Comparison of ENCODE assay signal across 1 cellular context in the genomic region with DNA sequence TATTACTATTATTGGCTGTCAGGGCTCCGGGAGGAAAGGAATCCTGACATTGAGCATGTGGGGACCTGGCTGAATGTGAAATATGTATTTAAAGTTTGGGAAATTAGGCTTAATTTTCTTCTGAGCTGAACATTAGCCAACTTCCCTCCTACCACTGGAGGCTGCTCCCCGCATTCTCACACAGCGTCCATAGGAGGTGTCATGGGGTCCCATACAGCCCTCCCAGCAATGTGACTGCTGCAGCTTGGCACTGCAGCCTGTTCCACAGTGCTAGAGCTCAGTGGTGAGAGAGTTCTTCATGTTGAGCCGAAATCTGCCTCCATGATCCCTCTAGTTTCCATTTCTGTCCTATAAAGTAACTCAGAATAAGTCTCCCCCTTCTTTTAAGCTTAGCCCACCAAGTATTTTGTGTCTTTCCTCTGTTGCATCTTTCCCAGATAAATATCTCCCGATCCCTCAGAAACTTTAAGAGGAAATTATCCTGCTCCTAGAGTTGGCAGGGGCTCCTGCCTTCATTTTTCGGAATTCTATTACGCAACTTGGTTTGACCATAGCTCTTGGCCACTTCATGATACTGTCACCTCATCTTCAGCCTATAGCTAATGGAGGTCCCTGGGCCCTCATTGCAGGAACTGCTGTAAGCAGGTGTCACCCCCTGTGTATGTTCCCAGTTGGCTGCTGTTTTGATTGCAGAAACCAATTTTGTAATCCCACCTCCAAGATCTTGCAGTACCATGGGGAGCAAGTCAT.
TF ChIP-seq lines count a peak whose summit lies in the region.

No MANE protein-coding gene starts in this region.

TF ChIP-seq in GM23338, 12 proteins besides CTCF, POLR2A, EP300 and RAD21 (continued from another document):
- TF ChIP-seq, protein P1, sequence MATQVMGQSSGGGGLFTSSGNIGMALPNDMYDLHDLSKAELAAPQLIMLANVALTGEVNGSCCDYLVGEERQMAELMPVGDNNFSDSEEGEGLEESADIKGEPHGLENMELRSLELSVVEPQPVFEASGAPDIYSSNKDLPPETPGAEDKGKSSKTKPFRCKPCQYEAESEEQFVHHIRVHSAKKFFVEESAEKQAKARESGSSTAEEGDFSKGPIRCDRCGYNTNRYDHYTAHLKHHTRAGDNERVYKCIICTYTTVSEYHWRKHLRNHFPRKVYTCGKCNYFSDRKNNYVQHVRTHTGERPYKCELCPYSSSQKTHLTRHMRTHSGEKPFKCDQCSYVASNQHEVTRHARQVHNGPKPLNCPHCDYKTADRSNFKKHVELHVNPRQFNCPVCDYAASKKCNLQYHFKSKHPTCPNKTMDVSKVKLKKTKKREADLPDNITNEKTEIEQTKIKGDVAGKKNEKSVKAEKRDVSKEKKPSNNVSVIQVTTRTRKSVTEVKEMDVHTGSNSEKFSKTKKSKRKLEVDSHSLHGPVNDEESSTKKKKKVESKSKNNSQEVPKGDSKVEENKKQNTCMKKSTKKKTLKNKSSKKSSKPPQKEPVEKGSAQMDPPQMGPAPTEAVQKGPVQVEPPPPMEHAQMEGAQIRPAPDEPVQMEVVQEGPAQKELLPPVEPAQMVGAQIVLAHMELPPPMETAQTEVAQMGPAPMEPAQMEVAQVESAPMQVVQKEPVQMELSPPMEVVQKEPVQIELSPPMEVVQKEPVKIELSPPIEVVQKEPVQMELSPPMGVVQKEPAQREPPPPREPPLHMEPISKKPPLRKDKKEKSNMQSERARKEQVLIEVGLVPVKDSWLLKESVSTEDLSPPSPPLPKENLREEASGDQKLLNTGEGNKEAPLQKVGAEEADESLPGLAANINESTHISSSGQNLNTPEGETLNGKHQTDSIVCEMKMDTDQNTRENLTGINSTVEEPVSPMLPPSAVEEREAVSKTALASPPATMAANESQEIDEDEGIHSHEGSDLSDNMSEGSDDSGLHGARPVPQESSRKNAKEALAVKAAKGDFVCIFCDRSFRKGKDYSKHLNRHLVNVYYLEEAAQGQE (IDR thresholded peaks at IDR 0.05; ENCODE audit: unreplicated experiment) = no peak
- no peak for TF ChIP-seq ZNF114 (CRISPR knock-in tag; IDR thresholded peaks at IDR 0.05)
- TF ChIP-seq ZNF331 (CRISPR knock-in tag; IDR thresholded peaks at IDR 0.05; ENCODE audit: low read depth) = no peak
- TF ChIP-seq, protein P2, sequence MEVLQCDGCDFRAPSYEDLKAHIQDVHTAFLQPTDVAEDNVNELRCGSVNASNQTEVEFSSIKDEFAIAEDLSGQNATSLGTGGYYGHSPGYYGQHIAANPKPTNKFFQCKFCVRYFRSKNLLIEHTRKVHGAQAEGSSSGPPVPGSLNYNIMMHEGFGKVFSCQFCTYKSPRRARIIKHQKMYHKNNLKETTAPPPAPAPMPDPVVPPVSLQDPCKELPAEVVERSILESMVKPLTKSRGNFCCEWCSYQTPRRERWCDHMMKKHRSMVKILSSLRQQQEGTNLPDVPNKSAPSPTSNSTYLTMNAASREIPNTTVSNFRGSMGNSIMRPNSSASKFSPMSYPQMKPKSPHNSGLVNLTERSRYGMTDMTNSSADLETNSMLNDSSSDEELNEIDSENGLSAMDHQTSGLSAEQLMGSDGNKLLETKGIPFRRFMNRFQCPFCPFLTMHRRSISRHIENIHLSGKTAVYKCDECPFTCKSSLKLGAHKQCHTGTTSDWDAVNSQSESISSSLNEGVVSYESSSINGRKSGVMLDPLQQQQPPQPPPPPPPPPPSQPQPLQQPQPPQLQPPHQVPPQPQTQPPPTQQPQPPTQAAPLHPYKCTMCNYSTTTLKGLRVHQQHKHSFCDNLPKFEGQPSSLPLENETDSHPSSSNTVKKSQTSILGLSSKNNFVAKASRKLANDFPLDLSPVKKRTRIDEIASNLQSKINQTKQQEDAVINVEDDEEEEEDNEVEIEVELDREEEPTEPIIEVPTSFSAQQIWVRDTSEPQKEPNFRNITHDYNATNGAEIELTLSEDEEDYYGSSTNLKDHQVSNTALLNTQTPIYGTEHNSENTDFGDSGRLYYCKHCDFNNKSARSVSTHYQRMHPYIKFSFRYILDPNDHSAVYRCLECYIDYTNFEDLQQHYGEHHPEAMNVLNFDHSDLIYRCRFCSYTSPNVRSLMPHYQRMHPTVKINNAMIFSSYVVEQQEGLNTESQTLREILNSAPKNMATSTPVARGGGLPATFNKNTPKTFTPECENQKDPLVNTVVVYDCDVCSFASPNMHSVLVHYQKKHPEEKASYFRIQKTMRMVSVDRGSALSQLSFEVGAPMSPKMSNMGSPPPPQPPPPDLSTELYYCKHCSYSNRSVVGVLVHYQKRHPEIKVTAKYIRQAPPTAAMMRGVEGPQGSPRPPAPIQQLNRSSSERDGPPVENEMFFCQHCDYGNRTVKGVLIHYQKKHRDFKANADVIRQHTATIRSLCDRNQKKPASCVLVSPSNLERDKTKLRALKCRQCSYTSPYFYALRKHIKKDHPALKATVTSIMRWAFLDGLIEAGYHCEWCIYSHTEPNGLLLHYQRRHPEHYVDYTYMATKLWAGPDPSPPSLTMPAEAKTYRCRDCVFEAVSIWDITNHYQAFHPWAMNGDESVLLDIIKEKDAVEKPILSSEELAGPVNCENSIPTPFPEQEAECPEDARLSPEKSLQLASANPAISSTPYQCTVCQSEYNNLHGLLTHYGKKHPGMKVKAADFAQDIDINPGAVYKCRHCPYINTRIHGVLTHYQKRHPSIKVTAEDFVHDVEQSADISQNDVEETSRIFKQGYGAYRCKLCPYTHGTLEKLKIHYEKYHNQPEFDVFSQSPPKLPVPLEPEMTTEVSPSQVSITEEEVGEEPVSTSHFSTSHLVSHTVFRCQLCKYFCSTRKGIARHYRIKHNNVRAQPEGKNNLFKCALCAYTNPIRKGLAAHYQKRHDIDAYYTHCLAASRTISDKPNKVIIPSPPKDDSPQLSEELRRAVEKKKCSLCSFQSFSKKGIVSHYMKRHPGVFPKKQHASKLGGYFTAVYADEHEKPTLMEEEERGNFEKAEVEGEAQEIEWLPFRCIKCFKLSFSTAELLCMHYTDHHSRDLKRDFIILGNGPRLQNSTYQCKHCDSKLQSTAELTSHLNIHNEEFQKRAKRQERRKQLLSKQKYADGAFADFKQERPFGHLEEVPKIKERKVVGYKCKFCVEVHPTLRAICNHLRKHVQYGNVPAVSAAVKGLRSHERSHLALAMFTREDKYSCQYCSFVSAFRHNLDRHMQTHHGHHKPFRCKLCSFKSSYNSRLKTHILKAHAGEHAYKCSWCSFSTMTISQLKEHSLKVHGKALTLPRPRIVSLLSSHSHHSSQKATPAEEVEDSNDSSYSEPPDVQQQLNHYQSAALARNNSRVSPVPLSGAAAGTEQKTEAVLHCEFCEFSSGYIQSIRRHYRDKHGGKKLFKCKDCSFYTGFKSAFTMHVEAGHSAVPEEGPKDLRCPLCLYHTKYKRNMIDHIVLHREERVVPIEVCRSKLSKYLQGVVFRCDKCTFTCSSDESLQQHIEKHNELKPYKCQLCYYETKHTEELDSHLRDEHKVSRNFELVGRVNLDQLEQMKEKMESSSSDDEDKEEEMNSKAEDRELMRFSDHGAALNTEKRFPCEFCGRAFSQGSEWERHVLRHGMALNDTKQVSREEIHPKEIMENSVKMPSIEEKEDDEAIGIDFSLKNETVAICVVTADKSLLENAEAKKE (CRISPR knock-in tag; IDR thresholded peaks at IDR 0.05) = no peak
- TF ChIP-seq JUNB (IDR thresholded peaks at IDR 0.05; ENCODE audit: unreplicated experiment) = no peak
- no peak for TF ChIP-seq POLR2AphosphoS5 (IDR thresholded peaks at IDR 0.05; ENCODE audit: low read depth)
- no peak for TF ChIP-seq EZH2 (IDR thresholded peaks at IDR 0.05; ENCODE audit: low read depth, unreplicated experiment)
- TF ChIP-seq STAT1 (IDR thresholded peaks at IDR 0.05; ENCODE audit: unreplicated experiment) = no peak
- no peak for TF ChIP-seq NANOG (IDR thresholded peaks at IDR 0.05; ENCODE audit: borderline replicate concordance)
- TF ChIP-seq CREB1 (CRISPR knock-in tag; IDR thresholded peaks at IDR 0.05; ENCODE audit: low read depth) = no peak
- TF ChIP-seq, protein P3, sequence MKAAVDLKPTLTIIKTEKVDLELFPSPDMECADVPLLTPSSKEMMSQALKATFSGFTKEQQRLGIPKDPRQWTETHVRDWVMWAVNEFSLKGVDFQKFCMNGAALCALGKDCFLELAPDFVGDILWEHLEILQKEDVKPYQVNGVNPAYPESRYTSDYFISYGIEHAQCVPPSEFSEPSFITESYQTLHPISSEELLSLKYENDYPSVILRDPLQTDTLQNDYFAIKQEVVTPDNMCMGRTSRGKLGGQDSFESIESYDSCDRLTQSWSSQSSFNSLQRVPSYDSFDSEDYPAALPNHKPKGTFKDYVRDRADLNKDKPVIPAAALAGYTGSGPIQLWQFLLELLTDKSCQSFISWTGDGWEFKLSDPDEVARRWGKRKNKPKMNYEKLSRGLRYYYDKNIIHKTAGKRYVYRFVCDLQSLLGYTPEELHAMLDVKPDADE (IDR thresholded peaks at IDR 0.05) = no peak
